ENCODE assay signal across 1 cellular context in the genomic region with DNA sequence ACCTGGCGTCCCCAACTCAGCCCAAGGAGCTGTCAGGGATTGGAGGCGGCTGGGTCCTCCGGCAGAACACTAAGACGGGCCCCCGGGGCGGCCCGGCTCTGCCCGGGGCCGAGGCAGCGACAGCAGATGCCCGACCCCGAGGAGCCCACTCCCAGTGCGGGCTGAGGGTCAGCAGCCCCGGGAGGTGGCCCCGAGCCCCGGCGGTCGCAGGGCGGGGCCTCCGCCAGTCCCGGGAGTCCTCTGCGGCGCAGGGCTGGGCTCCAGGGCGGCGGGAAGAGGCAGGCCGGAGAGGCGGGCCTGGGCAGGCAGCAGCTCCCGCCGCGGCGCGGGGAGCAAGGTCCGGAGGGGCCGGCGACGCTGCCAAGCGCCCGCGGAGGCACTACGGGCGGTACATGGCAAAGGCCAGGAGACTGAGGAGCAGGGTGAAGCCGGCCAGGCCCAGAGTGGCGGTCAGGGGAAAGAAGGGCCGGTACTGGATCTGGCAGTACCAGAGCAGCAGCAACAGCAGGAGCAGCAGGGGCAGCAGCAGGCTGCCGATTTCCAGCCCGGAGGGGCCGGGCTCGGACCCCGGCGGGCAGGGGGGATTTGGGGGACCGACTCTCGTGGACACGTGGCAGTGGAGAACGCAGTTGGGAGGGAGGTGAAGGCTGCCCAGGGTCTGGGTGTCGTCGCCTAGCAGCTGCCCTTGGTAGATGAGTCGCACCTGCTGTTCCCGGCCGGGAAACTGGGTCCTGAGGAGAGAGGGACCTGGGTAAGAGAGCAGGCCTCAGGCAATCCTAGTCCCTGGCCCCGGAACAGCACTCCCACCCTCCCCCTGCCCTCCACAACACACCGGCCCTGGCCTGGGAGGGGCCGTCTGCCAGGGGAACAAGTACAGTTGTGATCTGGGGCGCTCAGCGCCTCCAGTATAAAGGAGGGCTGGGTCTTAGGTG.
TF ChIP-seq lines count a peak whose summit lies in the region.

No MANE protein-coding gene starts in this region.

TF ChIP-seq in HepG2, 621 proteins besides CTCF, POLR2A, EP300 and RAD21 (continued from another document and continues in another):
- TF ChIP-seq, protein P1, sequence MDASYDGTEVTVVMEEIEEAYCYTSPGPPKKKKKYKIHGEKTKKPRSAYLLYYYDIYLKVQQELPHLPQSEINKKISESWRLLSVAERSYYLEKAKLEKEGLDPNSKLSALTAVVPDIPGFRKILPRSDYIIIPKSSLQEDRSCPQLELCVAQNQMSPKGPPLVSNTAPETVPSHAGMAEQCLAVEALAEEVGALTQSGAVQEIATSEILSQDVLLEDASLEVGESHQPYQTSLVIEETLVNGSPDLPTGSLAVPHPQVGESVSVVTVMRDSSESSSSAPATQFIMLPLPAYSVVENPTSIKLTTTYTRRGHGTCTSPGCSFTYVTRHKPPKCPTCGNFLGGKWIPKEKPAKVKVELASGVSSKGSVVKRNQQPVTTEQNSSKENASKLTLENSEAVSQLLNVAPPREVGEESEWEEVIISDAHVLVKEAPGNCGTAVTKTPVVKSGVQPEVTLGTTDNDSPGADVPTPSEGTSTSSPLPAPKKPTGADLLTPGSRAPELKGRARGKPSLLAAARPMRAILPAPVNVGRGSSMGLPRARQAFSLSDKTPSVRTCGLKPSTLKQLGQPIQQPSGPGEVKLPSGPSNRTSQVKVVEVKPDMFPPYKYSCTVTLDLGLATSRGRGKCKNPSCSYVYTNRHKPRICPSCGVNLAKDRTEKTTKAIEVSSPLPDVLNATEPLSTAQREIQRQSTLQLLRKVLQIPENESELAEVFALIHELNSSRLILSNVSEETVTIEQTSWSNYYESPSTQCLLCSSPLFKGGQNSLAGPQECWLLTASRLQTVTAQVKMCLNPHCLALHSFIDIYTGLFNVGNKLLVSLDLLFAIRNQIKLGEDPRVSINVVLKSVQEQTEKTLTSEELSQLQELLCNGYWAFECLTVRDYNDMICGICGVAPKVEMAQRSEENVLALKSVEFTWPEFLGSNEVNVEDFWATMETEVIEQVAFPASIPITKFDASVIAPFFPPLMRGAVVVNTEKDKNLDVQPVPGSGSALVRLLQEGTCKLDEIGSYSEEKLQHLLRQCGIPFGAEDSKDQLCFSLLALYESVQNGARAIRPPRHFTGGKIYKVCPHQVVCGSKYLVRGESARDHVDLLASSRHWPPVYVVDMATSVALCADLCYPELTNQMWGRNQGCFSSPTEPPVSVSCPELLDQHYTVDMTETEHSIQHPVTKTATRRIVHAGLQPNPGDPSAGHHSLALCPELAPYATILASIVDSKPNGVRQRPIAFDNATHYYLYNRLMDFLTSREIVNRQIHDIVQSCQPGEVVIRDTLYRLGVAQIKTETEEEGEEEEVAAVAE (CRISPR knock-in tag; IDR thresholded peaks at IDR 0.05; ENCODE audit: borderline replicate concordance), result no peak
- TF ChIP-seq MTF2 (CRISPR knock-in tag; IDR thresholded peaks at IDR 0.05; ENCODE audit: borderline replicate concordance), result 0 out of 2 replicates have a peak, but pooled peaks have one; percentile 62
- TF ChIP-seq SMYD3 (CRISPR knock-in tag; IDR thresholded peaks at IDR 0.05), result no peak
- no peak for TF ChIP-seq AHR (CRISPR knock-in tag; IDR thresholded peaks at IDR 0.05)
- TF ChIP-seq ZMAT3 (CRISPR knock-in tag; conservative IDR thresholded peaks at IDR 0.05), result no peak
- no peak for TF ChIP-seq ZNF550 (CRISPR knock-in tag; IDR thresholded peaks at IDR 0.05; ENCODE audit: borderline replicate concordance)
- no peak for TF ChIP-seq ZNF230 (CRISPR knock-in tag; IDR thresholded peaks at IDR 0.05)
- peak; percentile 41; the same call in 1 of the 2 replicates for TF ChIP-seq TGIF2 (CRISPR knock-in tag; IDR thresholded peaks at IDR 0.05)
- TF ChIP-seq, protein P2, sequence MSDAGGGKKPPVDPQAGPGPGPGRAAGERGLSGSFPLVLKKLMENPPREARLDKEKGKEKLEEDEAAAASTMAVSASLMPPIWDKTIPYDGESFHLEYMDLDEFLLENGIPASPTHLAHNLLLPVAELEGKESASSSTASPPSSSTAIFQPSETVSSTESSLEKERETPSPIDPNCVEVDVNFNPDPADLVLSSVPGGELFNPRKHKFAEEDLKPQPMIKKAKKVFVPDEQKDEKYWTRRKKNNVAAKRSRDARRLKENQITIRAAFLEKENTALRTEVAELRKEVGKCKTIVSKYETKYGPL (CRISPR knock-in tag; IDR thresholded peaks at IDR 0.05), result no peak
- TF ChIP-seq FOXP1 (IDR thresholded peaks at IDR 0.05), result no peak
- TF ChIP-seq FOXP1 (CRISPR knock-in tag; IDR thresholded peaks at IDR 0.05), result no peak
- TF ChIP-seq ZNF724P (CRISPR knock-in tag; IDR thresholded peaks at IDR 0.05; ENCODE audit: borderline replicate concordance), result no peak
- TF ChIP-seq U2AF2 (IDR thresholded peaks at IDR 0.05; ENCODE audit: low read depth, low read length), result no peak
- TF ChIP-seq TBX2 (CRISPR knock-in tag; IDR thresholded peaks at IDR 0.05; ENCODE audit: borderline replicate concordance), result no peak
- TF ChIP-seq NFE2 (CRISPR knock-in tag; IDR thresholded peaks at IDR 0.05), result no peak
- no peak for TF ChIP-seq FOXK2 (IDR thresholded peaks at IDR 0.05)
- no peak for TF ChIP-seq ZNF331 (CRISPR knock-in tag; IDR thresholded peaks at IDR 0.05)
- 0 out of 2 replicates have a peak, but pooled peaks have one; percentile 21 for TF ChIP-seq NCOA1 (CRISPR knock-in tag; IDR thresholded peaks at IDR 0.05)
- TF ChIP-seq, protein P3, sequence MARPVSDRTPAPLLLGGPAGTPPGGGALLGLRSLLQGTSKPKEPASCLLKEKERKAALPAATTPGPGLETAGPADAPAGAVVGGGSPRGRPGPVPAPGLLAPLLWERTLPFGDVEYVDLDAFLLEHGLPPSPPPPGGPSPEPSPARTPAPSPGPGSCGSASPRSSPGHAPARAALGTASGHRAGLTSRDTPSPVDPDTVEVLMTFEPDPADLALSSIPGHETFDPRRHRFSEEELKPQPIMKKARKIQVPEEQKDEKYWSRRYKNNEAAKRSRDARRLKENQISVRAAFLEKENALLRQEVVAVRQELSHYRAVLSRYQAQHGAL (CRISPR knock-in tag; IDR thresholded peaks at IDR 0.05; ENCODE audit: not compliant biosample characterization), result no peak
- no peak for TF ChIP-seq HOXA3 (CRISPR knock-in tag; IDR thresholded peaks at IDR 0.05)
- no peak for TF ChIP-seq ZNF850 (CRISPR knock-in tag; conservative IDR thresholded peaks at IDR 0.05)
- TF ChIP-seq E2F1 (CRISPR knock-in tag; IDR thresholded peaks at IDR 0.05), result no peak
- TF ChIP-seq ELF4 (CRISPR knock-in tag; IDR thresholded peaks at IDR 0.05; ENCODE audit: borderline replicate concordance), result no peak
- TF ChIP-seq MED1 (CRISPR knock-in tag; IDR thresholded peaks at IDR 0.05), result peak; percentile 12; the same call in 1 of the 2 replicates
- no peak for TF ChIP-seq ZBTB20 (CRISPR knock-in tag; IDR thresholded peaks at IDR 0.05; ENCODE audit: borderline replicate concordance, low read depth)
- 0 out of 2 replicates have a peak, but pooled peaks have one; percentile 49 for TF ChIP-seq MTERF4 (CRISPR knock-in tag; IDR thresholded peaks at IDR 0.05)
- TF ChIP-seq KLF11 (CRISPR knock-in tag; IDR thresholded peaks at IDR 0.05), result no peak
- TF ChIP-seq HBP1 (CRISPR knock-in tag; IDR thresholded peaks at IDR 0.05; ENCODE audit: low read depth), result no peak
- TF ChIP-seq ETV6 (CRISPR knock-in tag; conservative IDR thresholded peaks at IDR 0.05), result 0 out of 2 replicates have a peak, but pooled peaks have one; percentile 32
- no peak for TF ChIP-seq MTF1 (CRISPR knock-in tag; IDR thresholded peaks at IDR 0.05)
- no peak for TF ChIP-seq REXO4 (CRISPR knock-in tag; IDR thresholded peaks at IDR 0.05; ENCODE audit: borderline replicate concordance)
- TF ChIP-seq NFE2L1 (CRISPR knock-in tag; IDR thresholded peaks at IDR 0.05; ENCODE audit: borderline replicate concordance), result no peak
- no peak for TF ChIP-seq FOXA1 (IDR thresholded peaks at IDR 0.05)
- TF ChIP-seq FOXA1 (CRISPR knock-in tag; IDR thresholded peaks at IDR 0.05), result no peak
- TF ChIP-seq, protein P4, sequence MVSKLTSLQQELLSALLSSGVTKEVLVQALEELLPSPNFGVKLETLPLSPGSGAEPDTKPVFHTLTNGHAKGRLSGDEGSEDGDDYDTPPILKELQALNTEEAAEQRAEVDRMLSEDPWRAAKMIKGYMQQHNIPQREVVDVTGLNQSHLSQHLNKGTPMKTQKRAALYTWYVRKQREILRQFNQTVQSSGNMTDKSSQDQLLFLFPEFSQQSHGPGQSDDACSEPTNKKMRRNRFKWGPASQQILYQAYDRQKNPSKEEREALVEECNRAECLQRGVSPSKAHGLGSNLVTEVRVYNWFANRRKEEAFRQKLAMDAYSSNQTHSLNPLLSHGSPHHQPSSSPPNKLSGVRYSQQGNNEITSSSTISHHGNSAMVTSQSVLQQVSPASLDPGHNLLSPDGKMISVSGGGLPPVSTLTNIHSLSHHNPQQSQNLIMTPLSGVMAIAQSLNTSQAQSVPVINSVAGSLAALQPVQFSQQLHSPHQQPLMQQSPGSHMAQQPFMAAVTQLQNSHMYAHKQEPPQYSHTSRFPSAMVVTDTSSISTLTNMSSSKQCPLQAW (CRISPR knock-in tag; IDR thresholded peaks at IDR 0.05), result no peak
- TF ChIP-seq STAT5B (CRISPR knock-in tag; IDR thresholded peaks at IDR 0.05), result no peak
- TF ChIP-seq ZBTB4 (CRISPR knock-in tag; IDR thresholded peaks at IDR 0.05; ENCODE audit: borderline replicate concordance), result no peak
- peak; percentile 58; the same call in 1 of the 2 replicates for TF ChIP-seq ZNF563 (CRISPR knock-in tag; IDR thresholded peaks at IDR 0.05)
- 0 out of 2 replicates have a peak, but pooled peaks have one; percentile 1 for TF ChIP-seq ZNF501 (CRISPR knock-in tag; IDR thresholded peaks at IDR 0.05)
- TF ChIP-seq, protein P5, sequence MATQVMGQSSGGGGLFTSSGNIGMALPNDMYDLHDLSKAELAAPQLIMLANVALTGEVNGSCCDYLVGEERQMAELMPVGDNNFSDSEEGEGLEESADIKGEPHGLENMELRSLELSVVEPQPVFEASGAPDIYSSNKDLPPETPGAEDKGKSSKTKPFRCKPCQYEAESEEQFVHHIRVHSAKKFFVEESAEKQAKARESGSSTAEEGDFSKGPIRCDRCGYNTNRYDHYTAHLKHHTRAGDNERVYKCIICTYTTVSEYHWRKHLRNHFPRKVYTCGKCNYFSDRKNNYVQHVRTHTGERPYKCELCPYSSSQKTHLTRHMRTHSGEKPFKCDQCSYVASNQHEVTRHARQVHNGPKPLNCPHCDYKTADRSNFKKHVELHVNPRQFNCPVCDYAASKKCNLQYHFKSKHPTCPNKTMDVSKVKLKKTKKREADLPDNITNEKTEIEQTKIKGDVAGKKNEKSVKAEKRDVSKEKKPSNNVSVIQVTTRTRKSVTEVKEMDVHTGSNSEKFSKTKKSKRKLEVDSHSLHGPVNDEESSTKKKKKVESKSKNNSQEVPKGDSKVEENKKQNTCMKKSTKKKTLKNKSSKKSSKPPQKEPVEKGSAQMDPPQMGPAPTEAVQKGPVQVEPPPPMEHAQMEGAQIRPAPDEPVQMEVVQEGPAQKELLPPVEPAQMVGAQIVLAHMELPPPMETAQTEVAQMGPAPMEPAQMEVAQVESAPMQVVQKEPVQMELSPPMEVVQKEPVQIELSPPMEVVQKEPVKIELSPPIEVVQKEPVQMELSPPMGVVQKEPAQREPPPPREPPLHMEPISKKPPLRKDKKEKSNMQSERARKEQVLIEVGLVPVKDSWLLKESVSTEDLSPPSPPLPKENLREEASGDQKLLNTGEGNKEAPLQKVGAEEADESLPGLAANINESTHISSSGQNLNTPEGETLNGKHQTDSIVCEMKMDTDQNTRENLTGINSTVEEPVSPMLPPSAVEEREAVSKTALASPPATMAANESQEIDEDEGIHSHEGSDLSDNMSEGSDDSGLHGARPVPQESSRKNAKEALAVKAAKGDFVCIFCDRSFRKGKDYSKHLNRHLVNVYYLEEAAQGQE (IDR thresholded peaks at IDR 0.05; ENCODE audit: borderline replicate concordance in 1 of 2, low read depth in 1 of 2, low read length in 2 of 2), result no peak
- no peak for TF ChIP-seq TEAD2 (CRISPR knock-in tag; IDR thresholded peaks at IDR 0.05)
- TF ChIP-seq ZNF274 (CRISPR knock-in tag; IDR thresholded peaks at IDR 0.05), result no peak
